18 cellular contexts compared by ENCODE assay signal in the genomic region with DNA sequence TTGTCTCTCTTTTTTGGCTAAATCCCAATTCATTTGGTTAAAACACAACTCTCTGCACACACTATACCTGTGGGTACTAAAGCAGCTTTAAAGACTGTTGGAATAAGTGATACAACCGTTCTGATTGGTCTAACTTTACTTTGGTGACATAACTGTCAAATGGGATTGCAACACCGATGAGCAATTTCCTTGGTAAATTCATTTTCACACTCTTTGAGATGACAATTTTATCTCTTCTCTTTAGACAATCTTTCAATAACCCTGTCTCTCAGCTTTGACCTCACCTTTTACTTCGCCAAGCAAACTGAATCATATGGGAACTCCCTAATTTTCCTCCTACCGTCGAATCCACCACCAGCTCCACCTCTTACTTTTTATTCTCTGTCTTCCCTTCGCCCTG.
"Had no signal": no experiment of that assay in that cellular context is flagged by ENCODE, and none has a peak within 500 bp of the region (broad histone marks: within the 10 kb centered on the region; RNA-seq: fewer than 3 reads in every experiment).

No MANE protein-coding gene starts in this region.

- H3K4me1 Mint-ChIP-seq: immature natural killer cell, neural progenitor cell had no signal

- H3K36me3 ChIP-seq: esophagus muscularis mucosa, left ventricle myocardium inferior, neural progenitor cell had no signal

- DNase-seq: activated CD4-positive, alpha-beta T cell treated with anti-CD3 and anti-CD28 coated beads, Interleukin-2, amount 50 U/mL, for 48 hours; activated naive CD4-positive, alpha-beta T cell treated with Interleukin-2 at 50 U/mL for 16 hours; activated T-cell treated with anti-CD3 and anti-CD28 coated beads for 4 hours; effector CD4-positive, alpha-beta T cell; immature natural killer cell; kidney glomerular epithelial cell; left ventricle myocardium inferior; stimulated activated CD4-positive, alpha-beta T cell treated with anti-CD3 and anti-CD28 coated beads, Interleukin-12 subunit alpha, Interleukin-12 subunit beta, amount 100 ng/mL, for 4 hours; stimulated activated CD4-positive, alpha-beta T cell treated with anti-CD3 and anti-CD28 coated beads, Interleukin-1b, Interleukin-23, amount 100 ng/mL, for 48 hours; stimulated activated CD8-positive, alpha-beta memory T cell treated with anti-CD3 and anti-CD28 coated beads, Interleukin-4, amount 100 ng/mL, for 48 hours; stimulated activated naive CD8-positive, alpha-beta T cell treated with anti-CD3 and anti-CD28 coated beads, Interleukin-15, Interleukin-2, amounts not matched to agents 100 U/mL and 50 U/mL, for 24 hours had no signal

- H3K27me3 Mint-ChIP-seq: type B pancreatic cell had no signal

- H3K9me3 Mint-ChIP-seq: activated T-helper 2 cell treated with anti-CD3 and anti-CD28 coated beads, Interferon-gamma antibody, Interleukin-2, Interleukin-4, amounts not matched to agents 10 μg/mL and 5 μg/mL and 100 μg/mL, durations not matched to agents 14 hours and 24 hours and 36 hours; immature natural killer cell; T-helper 1 cell treated with Interleukin-12 subunit alpha and Interleukin-12 subunit beta and Interleukin-4 antibody, amounts not matched to agents 30 μg/mL and 1 μg/mL, for 36 hours had no signal

- H3K4me3 ChIP-seq: esophagus muscularis mucosa, left ventricle myocardium inferior, neural progenitor cell had no signal

- H3K9ac ChIP-seq: neural progenitor cell had no signal

- H3K27ac ChIP-seq: esophagus muscularis mucosa, left ventricle myocardium inferior, neural progenitor cell had no signal

- H3K27me3 ChIP-seq: esophagus muscularis mucosa, neural progenitor cell had no signal

- H3K4me3 Mint-ChIP-seq: immature natural killer cell; neural progenitor cell; T-helper 1 cell treated with Interleukin-12 subunit alpha and Interleukin-12 subunit beta and Interleukin-4 antibody, amounts not matched to agents 30 μg/mL and 1 μg/mL, for 36 hours; type B pancreatic cell had no signal

- ATAC-seq: activated CD4-positive, CD25-positive, alpha-beta regulatory T cell treated with anti-CD3 and anti-CD28 coated beads, Interleukin-2, amount 50 U/mL, for 24 hours; stimulated activated naive CD8-positive, alpha-beta T cell treated with anti-CD3 and anti-CD28 coated beads, Interleukin-15, Interleukin-2, amounts not matched to agents 100 U/mL and 50 U/mL, for 24 hours had no signal

- H3K4me1 ChIP-seq: esophagus muscularis mucosa, left ventricle myocardium inferior, neural progenitor cell had no signal

- H3K36me3 Mint-ChIP-seq: immature natural killer cell, neural progenitor cell, type B pancreatic cell had no signal

- H3K27ac Mint-ChIP-seq: activated T-helper 2 cell treated with anti-CD3 and anti-CD28 coated beads, Interferon-gamma antibody, Interleukin-2, Interleukin-4, amounts not matched to agents 10 μg/mL and 5 μg/mL and 100 μg/mL, durations not matched to agents 14 hours and 24 hours and 36 hours; immature natural killer cell; neural progenitor cell; progenitor cell of endocrine pancreas; T-helper 1 cell treated with Interleukin-12 subunit alpha and Interleukin-12 subunit beta and Interleukin-4 antibody, amounts not matched to agents 30 μg/mL and 1 μg/mL, for 36 hours; type B pancreatic cell had no signal

- H3K9me3 ChIP-seq: esophagus muscularis mucosa, left ventricle myocardium inferior had no signal

- H2AFZ ChIP-seq: neural progenitor cell had no signal

- H3K4me2 ChIP-seq: neural progenitor cell had no signal
